In genomic region chr1:94118013-94118412, GRCh38 we compare ENCODE assay signal across 25 cellular contexts. TPM values are rescaled to one million over a fixed set of nuclear protein-coding genes. Genes with fewer than 3 reads are reported as not detected.
DNase-seq lines count a peak whose midpoint lies in the region; FAIRE-seq and TF ChIP-seq lines count a peak whose summit lies in the region.
"Had no signal": no experiment of that assay in that cellular context is flagged by ENCODE, and none has a peak within 500 bp of the region (broad histone marks: within the 10 kb centered on the region; RNA-seq: fewer than 3 reads in every experiment).

No MANE protein-coding gene starts in this region.

- no peak overlapping the region for H3K4me3 ChIP-seq in Caco-2 (ENCODE audit: low read depth, low read length)
- H3K4me3 ChIP-seq in PC-9: no peak overlapping the region
- no peak overlapping the region for H3K4me3 ChIP-seq in parathyroid adenoma (ENCODE audit: low read depth, low read length)
- H3K4me3 ChIP-seq: BLaER1, uterus had no signal

- POLR2A ChIA-PET in Caco-2 (lab: Charles Lee) (interaction anchor here (0.7 kb wide), 1 partner anchor 19 kb away, joined by 3 read pairs; no protein-coding TSS in a partner anchor), PC-9 (lab: Charles Lee; ENCODE audit: unreplicated experiment) (interaction anchor here (0.6 to 1.4 kb wide), 7 partner anchors 13 to 217 kb away, joined by 3 to 6 read pairs (median 4); partner anchors contain the start of gene ARHGAP29), GM10248 (lab: Yijun Ruan, JAX) (no interaction called here)

- H3F3A ChIP-seq in PC-9 (ENCODE audit: insufficient read depth, low read depth): peaks cover 13% of the 10 kb centered on the region; the same call in 1 of the 2 replicates

- peaks cover 56% of the 10 kb centered on the region for H3K4me1 ChIP-seq in Caco-2
- peaks cover 49% of the 10 kb centered on the region for H3K4me1 ChIP-seq in PC-9 (replicated peaks; ENCODE audit: insufficient read depth)
- H3K4me1 ChIP-seq in parathyroid adenoma: peaks cover 2% of the 10 kb centered on the region
- H3K4me1 ChIP-seq: uterus had no signal

- H4K20me1 ChIP-seq in PC-9 (ENCODE audit: insufficient read depth): no peaks in the 10 kb centered on the region
- H4K20me1 ChIP-seq: BLaER1 had no signal

- peaks cover 46% of the 10 kb centered on the region for H3K4me1 Mint-ChIP-seq in Caco-2 (ENCODE audit: low read depth, unreplicated experiment)
- H3K4me1 Mint-ChIP-seq: activated CD4-positive, alpha-beta T cell treated with anti-CD3 and anti-CD28 coated beads, Interleukin-2, amount 10 ng/mL, durations not matched to agents 24 days and 14 days; activated naive CD4-positive, alpha-beta T cell treated with anti-CD3 and anti-CD28 coated beads, Interleukin-2, amount 50 U/mL, for 24 hours; IgD-negative memory B cell; immature natural killer cell had no signal

- H3K27ac ChIP-seq in PC-9 (peak overlapping the region; percentile 39), parathyroid adenoma (no peak overlapping the region)
- H3K27ac ChIP-seq: BLaER1, epithelial cell of prostate, uterus had no signal

- H3K9ac ChIP-seq in parathyroid adenoma: no peak overlapping the region
- H3K9ac ChIP-seq: BLaER1 had no signal

- H3K27me3 ChIP-seq in Caco-2 (replicated peaks; ENCODE audit: control insufficient read depth, insufficient read depth, low read length) (no peaks in the 10 kb centered on the region), PC-9 (ENCODE audit: insufficient read depth, low read depth) (no peaks in the 10 kb centered on the region), parathyroid adenoma (ENCODE audit: control insufficient read depth, insufficient read depth, low read length) (no peaks in the 10 kb centered on the region)
- H3K27me3 ChIP-seq: BLaER1, uterus had no signal

- DNase-seq in Caco-2 (peak in 1 of 2 experiments; percentile 44), PC-9 (peak; percentile 27 to 95), fibroblast of peridontal ligament (ENCODE audit: extremely low read depth) (peak; percentile 8), GM10248 (ENCODE audit: extremely low spot score) (no peak), CD1c-positive myeloid dendritic cell (ENCODE audit: extremely low spot score) (no peak), GM19239 (ENCODE audit: insufficient read length, low spot score) (no peak), HTR-8/SVneo (ENCODE audit: insufficient read length, low spot score) (no peak)
- DNase-seq: ACHN; activated CD4-positive, alpha-beta T cell treated with anti-CD3 and anti-CD28 coated beads, Interleukin-2, amount 10 ng/mL, durations not matched to agents 24 days and 14 days; DMS79 treated with DMSO at 0.1 percent for 48 hours; hippocampal formation; immature natural killer cell; NCI-H1105; NCI-H2029 treated with DMSO at 0.1 percent for 48 hours; NCI-H82; stimulated activated CD4-positive, alpha-beta T cell treated with anti-CD3 and anti-CD28 coated beads, Interleukin-1b, Interleukin-23, amount 100 ng/mL, for 48 hours; uterus had no signal

- H3K36me3 Mint-ChIP-seq in Caco-2 (ENCODE audit: insufficient read depth, unreplicated experiment): no peaks in the 10 kb centered on the region
- H3K36me3 Mint-ChIP-seq: activated naive CD4-positive, alpha-beta T cell treated with anti-CD3 and anti-CD28 coated beads, Interleukin-2, amount 50 U/mL, for 24 hours; immature natural killer cell had no signal

- H3K9me3 Mint-ChIP-seq in Caco-2 (ENCODE audit: unreplicated experiment): no peaks in the 10 kb centered on the region
- H3K9me3 Mint-ChIP-seq: activated CD4-positive, alpha-beta T cell treated with anti-CD3 and anti-CD28 coated beads, Interleukin-2, amount 10 ng/mL, durations not matched to agents 24 days and 14 days; activated naive CD4-positive, alpha-beta T cell treated with anti-CD3 and anti-CD28 coated beads, Interleukin-2, amount 50 U/mL, for 24 hours; immature natural killer cell had no signal

- CTCF ChIA-PET in Caco-2 (lab: Charles Lee): no interaction called here
- CTCF ChIA-PET in PC-9 (lab: Charles Lee): interaction anchor here (0.6 kb wide), 1 partner anchor 110 kb away, joined by 3 read pairs; no protein-coding TSS in a partner anchor
- CTCF ChIA-PET in GM10248 (lab: Yijun Ruan, JAX): no interaction called here

- no peaks in the 10 kb centered on the region for H3K9me3 ChIP-seq in Caco-2
- H3K9me3 ChIP-seq in PC-9 (ENCODE audit: insufficient read depth, low read depth): no peaks in the 10 kb centered on the region
- no peaks in the 10 kb centered on the region for H3K9me3 ChIP-seq in parathyroid adenoma (ENCODE audit: control insufficient read depth, low read length)
- H3K9me3 ChIP-seq: BLaER1, uterus had no signal

- no TSS peak for BruUV-seq in Caco-2 (replicated peaks; lab: Mats Ljungman, UMichigan)
- BruUV-seq in PC-9 (replicated peaks; lab: Mats Ljungman, UMichigan): no TSS peak

- no peaks in the 10 kb centered on the region for H3K27me3 Mint-ChIP-seq in Caco-2 (ENCODE audit: insufficient read depth, unreplicated experiment)
- H3K27me3 Mint-ChIP-seq: activated CD4-positive, alpha-beta T cell treated with anti-CD3 and anti-CD28 coated beads, Interleukin-2, amount 10 ng/mL, durations not matched to agents 24 days and 14 days had no signal

- H3K79me2 ChIP-seq in PC-9 (ENCODE audit: low read depth) (no peaks in the 10 kb centered on the region), parathyroid adenoma (no peaks in the 10 kb centered on the region)

- H3K27ac Mint-ChIP-seq in Caco-2 (ENCODE audit: unreplicated experiment): peak overlapping the region; percentile 88
- H3K27ac Mint-ChIP-seq: activated CD4-positive, alpha-beta T cell treated with anti-CD3 and anti-CD28 coated beads, Interleukin-2, amount 10 ng/mL, durations not matched to agents 24 days and 14 days; activated naive CD4-positive, alpha-beta T cell treated with anti-CD3 and anti-CD28 coated beads, Interleukin-2, amount 50 U/mL, for 24 hours; immature natural killer cell had no signal

- no peaks in the 10 kb centered on the region for H3K9me2 ChIP-seq in PC-9 (ENCODE audit: insufficient read depth)

- peak overlapping the region; percentile 23 for H3K4me2 ChIP-seq in PC-9
- H3K4me2 ChIP-seq in parathyroid adenoma (ENCODE audit: low read length): no peak overlapping the region

- no peak overlapping the region for H3K4me3 Mint-ChIP-seq in Caco-2 (ENCODE audit: unreplicated experiment)
- H3K4me3 Mint-ChIP-seq: activated CD4-positive, alpha-beta T cell treated with anti-CD3 and anti-CD28 coated beads, Interleukin-2, amount 10 ng/mL, durations not matched to agents 24 days and 14 days; activated naive CD4-positive, alpha-beta T cell treated with anti-CD3 and anti-CD28 coated beads, Interleukin-2, amount 50 U/mL, for 24 hours; immature natural killer cell; neural crest cell had no signal

- FAIRE-seq in GM19239 (lab: Jason Lieb, UNC) (no peak), HTR-8/SVneo (lab: Jason Lieb, UNC) (no peak)
- FAIRE-seq: astrocyte, GM12891 had no signal

- H2AFZ ChIP-seq in PC-9 (peak overlapping the region; percentile 21; the same call in 1 of the 2 replicates), parathyroid adenoma (peak overlapping the region; percentile 16)

- TF ChIP-seq CTCF in Caco-2 (IDR thresholded peaks at IDR 0.05; ENCODE audit: insufficient read depth in 1 of 2, low read depth in 1 of 2, low read length in 1 of 2, severe bottlenecking in 1 of 2, unreplicated experiment in 1 of 2) (no peak), PC-9 (conservative IDR thresholded peaks at IDR 0.05) (no peak), parathyroid adenoma (IDR thresholded peaks at IDR 0.05) (no peak), GM10248 (IDR thresholded peaks at IDR 0.05; ENCODE audit: control extremely low read depth, extremely low read depth, low read depth, missing control alignments) (no peak)

- H3K36me3 ChIP-seq in Caco-2 (ENCODE audit: control insufficient read depth, insufficient read depth, low read length): no peaks in the 10 kb centered on the region
- H3K36me3 ChIP-seq in PC-9 (ENCODE audit: low read depth): no peaks in the 10 kb centered on the region
- no peaks in the 10 kb centered on the region for H3K36me3 ChIP-seq in parathyroid adenoma (ENCODE audit: control insufficient read depth, insufficient read depth, low read length)
- H3K36me3 ChIP-seq: BLaER1, uterus had no signal

- intact Hi-C loops in Caco-2 (cut with micrococcal nuclease; ENCODE audit: unreplicated experiment) (loop anchor here (5.0 kb wide), 1 partner anchor 44 kb away; no protein-coding TSS in a partner anchor), PC-9 (cut with micrococcal nuclease; ENCODE audit: unreplicated experiment) (loop anchor here (1.0 to 5.0 kb wide), 3 partner anchors 13 to 209 kb away; no protein-coding TSS in a partner anchor)

RNA-seq across cellular contexts. Expression of gene ABCA4, which starts 2.9 kb away (rescaled TPM):
- total RNA-seq in Caco-2 (2022) (1.0 and 1.8 TPM in 2 replicates), PC-9 (2021) (20.0 and 20.8 TPM in 2 replicates)

Comparison
In these comparisons a context has a peak if more than half of its experiments do, and no peak if none do; other contexts are left out.
1. DNase-seq: peak in PC-9 (2 of 2) and fibroblast of peridontal ligament (single experiment); none in GM10248 (single experiment), CD1c-positive myeloid dendritic cell (single experiment), GM19239 (single experiment) and HTR-8/SVneo (single experiment).